8 cellular contexts compared by ENCODE assay signal in genomic region chr17:81553018-81553615, GRCh38. TPM values are rescaled to one million over a fixed set of nuclear protein-coding genes. Genes with fewer than 3 reads are reported as not detected.
A peak's percentile ranks its signal among the peaks of the same experiment; 100 is the strongest.
DNase-seq lines count a peak whose midpoint lies in the region; ATAC-seq and TF ChIP-seq lines count a peak whose summit lies in the region.

No MANE protein-coding gene starts in this region.

- peak; percentile 31 for ATAC-seq in GM21515 (IDR thresholded peaks at IDR 0.05; ENCODE audit: unreplicated experiment)
- ATAC-seq in RWPE2 (ENCODE audit: low read depth) = peak; percentile 71

- no peak for TF ChIP-seq EP300 in suprapubic skin (IDR thresholded peaks at IDR 0.05)

- no peaks in the 10 kb centered on the region for H3K9me3 ChIP-seq in RWPE2 (ENCODE audit: severe bottlenecking)
- no peaks in the 10 kb centered on the region for H3K9me3 ChIP-seq in suprapubic skin

- H3K27ac ChIP-seq in RWPE2 (ENCODE audit: poor library complexity, severe bottlenecking) (peak overlapping the region; percentile 91), suprapubic skin (peak overlapping the region; percentile 74)

- WGBS in suprapubic skin = 0% methylated on average over 2 of the region's 19 CpGs

- H3K4me3 ChIP-seq in RWPE2 (ENCODE audit: severe bottlenecking) (peak overlapping the region; percentile 93), foreskin fibroblast (ENCODE audit: low read depth in 1 of 2, low read length in 2 of 2) (peak overlapping the region; percentile 83 to 92), suprapubic skin (peak overlapping the region; percentile 99)

- no peaks in the 10 kb centered on the region for H3K27me3 ChIP-seq in RWPE2 (ENCODE audit: insufficient read depth, poor library complexity, severe bottlenecking)
- no peaks in the 10 kb centered on the region for H3K27me3 ChIP-seq in suprapubic skin

- no peak for TF ChIP-seq POLR2A in suprapubic skin (IDR thresholded peaks at IDR 0.05)

- in situ Hi-C loops in Caki2 (cut with HindIII; ENCODE audit: low pct_unique_long_range_greater_than_20kb, low sequenced_read_pairs) = no loop called here

- TF ChIP-seq CTCF in RWPE2 (IDR thresholded peaks at IDR 0.05; ENCODE audit: poor library complexity, severe bottlenecking) (no peak), foreskin fibroblast (IDR thresholded peaks at IDR 0.05; ENCODE audit: low read depth, low read length) (no peak), suprapubic skin (IDR thresholded peaks at IDR 0.05) (no peak)

- H3K36me3 ChIP-seq in RWPE2 (ENCODE audit: low read depth) (peaks cover 34% of the 10 kb centered on the region), suprapubic skin (peaks cover 36% of the 10 kb centered on the region)

- H3K4me1 ChIP-seq in RWPE2 (ENCODE audit: insufficient read depth, poor library complexity, severe bottlenecking) (peaks cover 8% of the 10 kb centered on the region), suprapubic skin (peaks cover 28% of the 10 kb centered on the region)

- DNase-seq in Caki2 (ENCODE audit: low read depth) (peak; percentile 90), LHCN-M2 (ENCODE audit: low read depth) (peak; percentile 81), RWPE2 (ENCODE audit: low spot score) (peak; percentile 86), foreskin fibroblast (peak; percentile 70 to 90), nucleus accumbens (lab: John Stamatoyannopoulos, UW) (peak in 40 of 56 donors; percentile 22 to 76 (median 54)), suprapubic skin (ENCODE audit: low spot score in 2 of 2) (peak; percentile 82 to 90)
- peak; percentile 73 for DNase-seq in activated effector memory CD4-positive, alpha-beta T cell treated with Interleukin-2 at 50 U/mL for 16 hours

RNA-seq across cellular contexts. Expression of gene FAAP100, which starts 1.0 kb away (rescaled TPM):
- total RNA-seq in Caki2 (2014; rRNA removed; shearing (Covaris generic); ENCODE audit: low replicate concordance) = 40.5 and 41.5 TPM in 2 replicates
- total RNA-seq in LHCN-M2 (2014; rRNA removed) = 27.2 and 31.3 TPM in 2 replicates
- 20.5 TPM for polyA plus RNA-seq in LHCN-M2 (2012)
- total RNA-seq in suprapubic skin = 10 to 100 TPM; 33.0 to 44.2 (median 37.7) TPM

RNA-seq across cellular contexts. Expression of gene FSCN2, which starts 24.9 kb away (rescaled TPM):
- total RNA-seq in Caki2 (2014; rRNA removed; shearing (Covaris generic); ENCODE audit: low replicate concordance) = 0.37 and 1.6 TPM in 2 replicates
- total RNA-seq in LHCN-M2 (2014; rRNA removed) (0.26 and 0.29 TPM in 2 replicates), suprapubic skin (1 to 10 TPM in 3 of 4 donors, under 1 TPM in 1; 0.52 to 4.7 (median 3.3) TPM)
- 0.70 TPM for polyA plus RNA-seq in LHCN-M2 (2012)

RNA-seq across cellular contexts. Expression of gene ACTG1, which starts 40.5 kb away (rescaled TPM):
- total RNA-seq in Caki2 (2014; rRNA removed; shearing (Covaris generic); ENCODE audit: low replicate concordance) = 3,719 and 3,770 TPM in 2 replicates
- total RNA-seq in LHCN-M2 (2014; rRNA removed) = 6,893 and 8,596 TPM in 2 replicates
- polyA plus RNA-seq in LHCN-M2 (2012) = 8,200 TPM
- total RNA-seq in suprapubic skin = 1,000 to 10,000 TPM; 2,659 to 6,485 (median 4,163) TPM

Comparison
In these comparisons a context has a peak if more than half of its experiments do, and no peak if none do; other contexts are left out.
1. Peak in every context shown above with its lines: DNase-seq, ATAC-seq, H3K4me3 ChIP-seq and H3K27ac ChIP-seq.